In genomic region chr4:658681-659667, GRCh38 we compare ENCODE assay signal across 13 cellular contexts.
"Had no signal": no experiment of that assay in that cellular context is flagged by ENCODE, and none has a peak within 500 bp of the region (broad histone marks: within the 10 kb centered on the region; RNA-seq: fewer than 3 reads in every experiment).

No MANE protein-coding gene starts in this region.

- FAIRE-seq: pancreas, TTC549 had no signal

- H3K27me3 Mint-ChIP-seq: central memory CD8-positive, alpha-beta T cell had no signal

- H3K4me1 ChIP-seq: pancreas had no signal

- H3K4me3 Mint-ChIP-seq: central memory CD8-positive, alpha-beta T cell; dendritic cell treated with granulocyte-macrophage colony-stimulating factor and Interleukin-4, amounts not matched to agents 40 ng/mL and 50 ng/mL, for 4 days; effector memory CD8-positive, alpha-beta T cell; stimulated activated effector memory CD8-positive, alpha-beta T cell treated with anti-CD3 and anti-CD28 coated beads, Interleukin-12 subunit alpha, Interleukin-12 subunit beta, amount 100 ng/mL, for 72 hours had no signal

- H3K4me2 ChIP-seq: smooth muscle cell had no signal

- H3K4me1 Mint-ChIP-seq: central memory CD8-positive, alpha-beta T cell had no signal

- H3K36me3 Mint-ChIP-seq: stimulated activated effector memory CD8-positive, alpha-beta T cell treated with anti-CD3 and anti-CD28 coated beads, Interleukin-12 subunit alpha, Interleukin-12 subunit beta, amount 100 ng/mL, for 72 hours had no signal

- DNase-seq: activated CD4-positive, alpha-beta T cell treated with anti-CD3 and anti-CD28 coated beads, Interleukin-2, amount 50 U/mL, for 48 hours; activated T-cell treated with anti-CD3 and anti-CD28 coated beads, Interleukin-2, amount 50 U/mL, for 48 hours; effector memory CD8-positive, alpha-beta T cell; mesenchymal stem cell; retina; T-helper 2 cell; tibial artery had no signal

- H3K9me3 ChIP-seq: pancreas, tibial artery had no signal

- H3K27me3 ChIP-seq: pancreas had no signal

- H3K36me3 ChIP-seq: pancreas, tibial artery had no signal

- H3K9me3 Mint-ChIP-seq: central memory CD8-positive, alpha-beta T cell; dendritic cell treated with granulocyte-macrophage colony-stimulating factor and Interleukin-4, amounts not matched to agents 40 ng/mL and 50 ng/mL, for 4 days; effector memory CD8-positive, alpha-beta T cell; stimulated activated effector memory CD8-positive, alpha-beta T cell treated with anti-CD3 and anti-CD28 coated beads, Interleukin-12 subunit alpha, Interleukin-12 subunit beta, amount 100 ng/mL, for 72 hours had no signal

- H3K27ac ChIP-seq: pancreas, tibial artery had no signal

- H3K4me3 ChIP-seq: pancreas, smooth muscle cell, tibial artery had no signal

- H3K27ac Mint-ChIP-seq: dendritic cell treated with granulocyte-macrophage colony-stimulating factor and Interleukin-4, amounts not matched to agents 40 ng/mL and 50 ng/mL, for 4 days; stimulated activated effector memory CD8-positive, alpha-beta T cell treated with anti-CD3 and anti-CD28 coated beads, Interleukin-12 subunit alpha, Interleukin-12 subunit beta, amount 100 ng/mL, for 72 hours had no signal
